Comparison of ENCODE assay signal across 1 cellular context in genomic region chr16:81077077-81077940, GRCh38.
TF ChIP-seq lines count a peak whose summit lies in the region.

A gene with protein sequence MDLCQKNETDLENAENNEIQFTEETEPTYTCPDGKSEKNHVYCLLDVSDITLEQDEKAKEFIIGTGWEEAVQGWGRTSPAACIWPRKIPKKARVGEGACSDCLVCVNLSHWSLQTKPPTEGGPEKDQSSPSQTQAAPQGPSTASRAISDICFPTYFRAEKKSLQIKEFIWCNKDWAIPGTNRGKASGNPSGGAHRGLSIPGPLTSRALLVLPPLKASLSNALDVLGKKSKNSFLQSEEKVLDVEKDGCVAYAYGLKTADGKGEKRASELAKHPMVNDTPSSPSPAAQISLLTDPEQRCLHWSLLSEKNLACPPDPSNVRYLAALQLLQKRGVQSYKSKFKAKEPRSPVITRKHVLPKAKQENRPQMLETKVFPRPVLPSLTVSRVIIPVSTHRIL (minus strand): TSS chr16:81077238. CDS start chr16:81063955, 13,283 bp downstream.

TF ChIP-seq in HepG2, 621 proteins besides CTCF, POLR2A, EP300 and RAD21 (continued from another document and continues in another):
- TF ChIP-seq ZNF329 (CRISPR knock-in tag; IDR thresholded peaks at IDR 0.05; ENCODE audit: low read depth) (no peak), SMAD3 (CRISPR knock-in tag; IDR thresholded peaks at IDR 0.05) (peak; percentile 55; the same call in 1 of the 2 replicates), FOXP1 (IDR thresholded peaks at IDR 0.05) (no peak), FOXP1 (CRISPR knock-in tag; IDR thresholded peaks at IDR 0.05) (no peak), ZNF503 (CRISPR knock-in tag; IDR thresholded peaks at IDR 0.05) (peak; percentile 88), ZNF446 (CRISPR knock-in tag; IDR thresholded peaks at IDR 0.05) (no peak), FOXA1 (IDR thresholded peaks at IDR 0.05) (no peak), FOXA1 (CRISPR knock-in tag; IDR thresholded peaks at IDR 0.05) (peak; percentile 55), ZNF282 (IDR thresholded peaks at IDR 0.05; ENCODE audit: partially characterized antibody) (no peak), ZNF800 (CRISPR knock-in tag; IDR thresholded peaks at IDR 0.05) (peak; percentile 42; the same call in 1 of the 2 replicates), HDAC2 (CRISPR knock-in tag; IDR thresholded peaks at IDR 0.05) (peak; percentile 74), ZNF383 (CRISPR knock-in tag; IDR thresholded peaks at IDR 0.05; ENCODE audit: borderline replicate concordance) (no peak), MXI1 (IDR thresholded peaks at IDR 0.05; ENCODE audit: borderline replicate concordance, low read depth, low read length) (peak; percentile 98; the same call in 2 of the 3 replicates), SUZ12 (IDR thresholded peaks at IDR 0.05; ENCODE audit: low read depth, low read length) (no peak), MIER2 (CRISPR knock-in tag; IDR thresholded peaks at IDR 0.05) (peak; percentile 57; the same call in 1 of the 2 replicates), ZNF598 (CRISPR knock-in tag; IDR thresholded peaks at IDR 0.05; ENCODE audit: borderline replicate concordance) (peak; percentile 66; the same call in 1 of the 2 replicates), HNF1A (IDR thresholded peaks at IDR 0.05; ENCODE audit: low read depth) (no peak), HNF1A (CRISPR knock-in tag; IDR thresholded peaks at IDR 0.05; ENCODE audit: borderline replicate concordance) (no peak; the same call in 1 of the 2 replicates), ZNF629 (CRISPR knock-in tag; conservative IDR thresholded peaks at IDR 0.05) (0 out of 2 replicates have a peak, but pooled peaks have one; percentile 39), BRD4 (CRISPR knock-in tag; IDR thresholded peaks at IDR 0.05) (peak; percentile 75; the same call in 1 of the 2 replicates), SNAI1 (CRISPR knock-in tag; IDR thresholded peaks at IDR 0.05; ENCODE audit: borderline replicate concordance) (peak; percentile 94), TRIM24 (CRISPR knock-in tag; IDR thresholded peaks at IDR 0.05) (no peak), ZSCAN20 (CRISPR knock-in tag; IDR thresholded peaks at IDR 0.05; ENCODE audit: borderline replicate concordance) (peak; percentile 83; the same call in 1 of the 2 replicates), THYN1 (CRISPR knock-in tag; IDR thresholded peaks at IDR 0.05; ENCODE audit: borderline replicate concordance, low read depth) (no peak), ZNF138 (CRISPR knock-in tag; IDR thresholded peaks at IDR 0.05; ENCODE audit: low read depth) (peak; percentile 45; the same call in 1 of the 2 replicates), NR2F1 (CRISPR knock-in tag; IDR thresholded peaks at IDR 0.05) (0 out of 4 replicates have a peak, but pooled peaks have one; percentile 8 to 19), IKZF1 (IDR thresholded peaks at IDR 0.05) (no peak), FOXC1 (CRISPR knock-in tag; IDR thresholded peaks at IDR 0.05; ENCODE audit: borderline replicate concordance) (no peak; the same call in 1 of the 2 replicates), MAFF (IDR thresholded peaks at IDR 0.05; ENCODE audit: low read depth, low read length) (no peak), ZNF782 (CRISPR knock-in tag; IDR thresholded peaks at IDR 0.05; ENCODE audit: borderline replicate concordance) (no peak), ZNF556 (CRISPR knock-in tag; IDR thresholded peaks at IDR 0.05; ENCODE audit: borderline replicate concordance) (peak; percentile 76; the same call in 1 of the 2 replicates), ZSCAN12 (CRISPR knock-in tag; IDR thresholded peaks at IDR 0.05) (no peak; the same call in 1 of the 2 replicates), PAF1 (CRISPR knock-in tag; IDR thresholded peaks at IDR 0.05) (no peak), ZNF512 (CRISPR knock-in tag; IDR thresholded peaks at IDR 0.05) (peak; percentile 64; the same call in 1 of the 2 replicates), ZNF260 (CRISPR knock-in tag; IDR thresholded peaks at IDR 0.05; ENCODE audit: borderline replicate concordance, low read depth) (peak; percentile 82; the same call in 1 of the 2 replicates), ZNF639 (CRISPR knock-in tag; conservative IDR thresholded peaks at IDR 0.05) (0 out of 2 replicates have a peak, but pooled peaks have one; percentile 8), ZSCAN31 (CRISPR knock-in tag; IDR thresholded peaks at IDR 0.05; ENCODE audit: low read depth) (peak; percentile 66), ZNF607 (CRISPR knock-in tag; IDR thresholded peaks at IDR 0.05; ENCODE audit: borderline replicate concordance) (peak; percentile 89; the same call in 1 of the 2 replicates), GABPB1 (CRISPR knock-in tag; IDR thresholded peaks at IDR 0.05) (peak; percentile 100), NONO (IDR thresholded peaks at IDR 0.05) (no peak), NONO (CRISPR knock-in tag; conservative IDR thresholded peaks at IDR 0.05) (peak; percentile 91), ZMAT3 (CRISPR knock-in tag; conservative IDR thresholded peaks at IDR 0.05) (peak; percentile 92)
- TF ChIP-seq, protein P1, sequence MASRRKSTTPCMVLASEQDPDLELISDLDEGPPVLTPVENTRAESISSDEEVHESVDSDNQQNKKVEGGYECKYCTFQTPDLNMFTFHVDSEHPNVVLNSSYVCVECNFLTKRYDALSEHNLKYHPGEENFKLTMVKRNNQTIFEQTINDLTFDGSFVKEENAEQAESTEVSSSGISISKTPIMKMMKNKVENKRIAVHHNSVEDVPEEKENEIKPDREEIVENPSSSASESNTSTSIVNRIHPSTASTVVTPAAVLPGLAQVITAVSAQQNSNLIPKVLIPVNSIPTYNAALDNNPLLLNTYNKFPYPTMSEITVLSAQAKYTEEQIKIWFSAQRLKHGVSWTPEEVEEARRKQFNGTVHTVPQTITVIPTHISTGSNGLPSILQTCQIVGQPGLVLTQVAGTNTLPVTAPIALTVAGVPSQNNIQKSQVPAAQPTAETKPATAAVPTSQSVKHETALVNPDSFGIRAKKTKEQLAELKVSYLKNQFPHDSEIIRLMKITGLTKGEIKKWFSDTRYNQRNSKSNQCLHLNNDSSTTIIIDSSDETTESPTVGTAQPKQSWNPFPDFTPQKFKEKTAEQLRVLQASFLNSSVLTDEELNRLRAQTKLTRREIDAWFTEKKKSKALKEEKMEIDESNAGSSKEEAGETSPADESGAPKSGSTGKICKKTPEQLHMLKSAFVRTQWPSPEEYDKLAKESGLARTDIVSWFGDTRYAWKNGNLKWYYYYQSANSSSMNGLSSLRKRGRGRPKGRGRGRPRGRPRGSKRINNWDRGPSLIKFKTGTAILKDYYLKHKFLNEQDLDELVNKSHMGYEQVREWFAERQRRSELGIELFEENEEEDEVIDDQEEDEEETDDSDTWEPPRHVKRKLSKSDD (CRISPR knock-in tag; IDR thresholded peaks at IDR 0.05; ENCODE audit: low read depth) = peak; percentile 85
- TF ChIP-seq, protein P2, sequence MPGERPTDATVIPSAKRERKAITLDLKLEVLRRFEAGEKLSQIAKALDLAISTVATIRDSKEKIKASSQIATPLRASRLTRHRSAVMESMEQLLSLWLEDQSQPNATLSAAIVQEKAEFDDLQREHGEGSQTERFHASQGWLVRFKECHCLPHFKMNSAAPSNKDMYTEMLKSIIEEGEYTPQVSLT (CRISPR knock-in tag; IDR thresholded peaks at IDR 0.05; ENCODE audit: borderline replicate concordance, low read depth) = no peak
- TF ChIP-seq, protein P3, sequence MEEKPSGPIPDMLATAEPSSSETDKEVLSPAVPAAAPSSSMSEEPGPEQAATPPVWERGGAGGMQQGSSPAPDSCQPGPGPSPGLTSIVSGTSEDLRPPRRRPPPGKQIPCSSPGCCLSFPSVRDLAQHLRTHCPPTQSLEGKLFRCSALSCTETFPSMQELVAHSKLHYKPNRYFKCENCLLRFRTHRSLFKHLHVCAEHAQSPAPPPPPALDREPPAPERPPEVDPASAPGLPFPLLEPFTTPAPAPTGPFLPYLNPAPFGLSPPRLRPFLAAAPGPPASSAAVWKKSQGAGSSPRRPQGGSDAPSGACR (CRISPR knock-in tag; IDR thresholded peaks at IDR 0.05) = peak; percentile 93
- TF ChIP-seq, protein P4, sequence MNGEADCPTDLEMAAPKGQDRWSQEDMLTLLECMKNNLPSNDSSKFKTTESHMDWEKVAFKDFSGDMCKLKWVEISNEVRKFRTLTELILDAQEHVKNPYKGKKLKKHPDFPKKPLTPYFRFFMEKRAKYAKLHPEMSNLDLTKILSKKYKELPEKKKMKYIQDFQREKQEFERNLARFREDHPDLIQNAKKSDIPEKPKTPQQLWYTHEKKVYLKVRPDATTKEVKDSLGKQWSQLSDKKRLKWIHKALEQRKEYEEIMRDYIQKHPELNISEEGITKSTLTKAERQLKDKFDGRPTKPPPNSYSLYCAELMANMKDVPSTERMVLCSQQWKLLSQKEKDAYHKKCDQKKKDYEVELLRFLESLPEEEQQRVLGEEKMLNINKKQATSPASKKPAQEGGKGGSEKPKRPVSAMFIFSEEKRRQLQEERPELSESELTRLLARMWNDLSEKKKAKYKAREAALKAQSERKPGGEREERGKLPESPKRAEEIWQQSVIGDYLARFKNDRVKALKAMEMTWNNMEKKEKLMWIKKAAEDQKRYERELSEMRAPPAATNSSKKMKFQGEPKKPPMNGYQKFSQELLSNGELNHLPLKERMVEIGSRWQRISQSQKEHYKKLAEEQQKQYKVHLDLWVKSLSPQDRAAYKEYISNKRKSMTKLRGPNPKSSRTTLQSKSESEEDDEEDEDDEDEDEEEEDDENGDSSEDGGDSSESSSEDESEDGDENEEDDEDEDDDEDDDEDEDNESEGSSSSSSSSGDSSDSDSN (CRISPR knock-in tag; IDR thresholded peaks at IDR 0.05) = peak; percentile 91
